ENCODE assay signal across 1 cellular context in genomic region chr12:49843871-49844437, GRCh38.
A peak's percentile ranks its signal among the peaks of the same experiment; 100 is the strongest.
TF ChIP-seq lines count a peak whose summit lies in the region.

No MANE protein-coding gene starts in this region.

TF ChIP-seq in IMR-90, 13 proteins besides CTCF, POLR2A, EP300 and RAD21:
- TF ChIP-seq, protein P1, sequence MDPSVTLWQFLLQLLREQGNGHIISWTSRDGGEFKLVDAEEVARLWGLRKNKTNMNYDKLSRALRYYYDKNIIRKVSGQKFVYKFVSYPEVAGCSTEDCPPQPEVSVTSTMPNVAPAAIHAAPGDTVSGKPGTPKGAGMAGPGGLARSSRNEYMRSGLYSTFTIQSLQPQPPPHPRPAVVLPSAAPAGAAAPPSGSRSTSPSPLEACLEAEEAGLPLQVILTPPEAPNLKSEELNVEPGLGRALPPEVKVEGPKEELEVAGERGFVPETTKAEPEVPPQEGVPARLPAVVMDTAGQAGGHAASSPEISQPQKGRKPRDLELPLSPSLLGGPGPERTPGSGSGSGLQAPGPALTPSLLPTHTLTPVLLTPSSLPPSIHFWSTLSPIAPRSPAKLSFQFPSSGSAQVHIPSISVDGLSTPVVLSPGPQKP (IDR thresholded peaks at IDR 0.05; ENCODE audit: borderline replicate concordance, low read depth, low read length), result no peak
- TF ChIP-seq, protein P2, sequence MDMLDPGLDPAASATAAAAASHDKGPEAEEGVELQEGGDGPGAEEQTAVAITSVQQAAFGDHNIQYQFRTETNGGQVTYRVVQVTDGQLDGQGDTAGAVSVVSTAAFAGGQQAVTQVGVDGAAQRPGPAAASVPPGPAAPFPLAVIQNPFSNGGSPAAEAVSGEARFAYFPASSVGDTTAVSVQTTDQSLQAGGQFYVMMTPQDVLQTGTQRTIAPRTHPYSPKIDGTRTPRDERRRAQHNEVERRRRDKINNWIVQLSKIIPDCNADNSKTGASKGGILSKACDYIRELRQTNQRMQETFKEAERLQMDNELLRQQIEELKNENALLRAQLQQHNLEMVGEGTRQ (IDR thresholded peaks at IDR 0.05; ENCODE audit: low read depth, low read length), result no peak
- TF ChIP-seq MAZ (IDR thresholded peaks at IDR 0.05; ENCODE audit: borderline replicate concordance, low read depth, low read length), result no peak
- TF ChIP-seq SMC3 (IDR thresholded peaks at IDR 0.05; ENCODE audit: low read depth, low read length), result no peak
- TF ChIP-seq CHD1 (IDR thresholded peaks at IDR 0.05; ENCODE audit: low read depth, low read length), result no peak
- TF ChIP-seq CEBPB (IDR thresholded peaks at IDR 0.05; ENCODE audit: low read depth, low read length), result peak; percentile 27; the same call in 1 of the 2 replicates
